ENCODE assay signal across 11 cellular contexts in genomic region chr18:8747440-8747937, GRCh38. TPM values are rescaled to one million over a fixed set of nuclear protein-coding genes. Genes with fewer than 3 reads are reported as not detected.
A peak's percentile ranks its signal among the peaks of the same experiment; 100 is the strongest.
DNase-seq lines count a peak whose midpoint lies in the region; ATAC-seq, FAIRE-seq and TF ChIP-seq lines count a peak whose summit lies in the region.
"Had no signal": no experiment of that assay in that cellular context is flagged by ENCODE, and none has a peak within 500 bp of the region (broad histone marks: within the 10 kb centered on the region; RNA-seq: fewer than 3 reads in every experiment).

No MANE protein-coding gene starts in this region.

- no peak overlapping the region for H3K9ac ChIP-seq in fibroblast of lung (ENCODE audit: insufficient read depth, low read length)

- H3K27ac ChIP-seq in RWPE2 (ENCODE audit: poor library complexity, severe bottlenecking) (peak overlapping the region; percentile 18), fibroblast of lung (ENCODE audit: insufficient read depth, low read length) (peak overlapping the region; percentile 36)

- H3K9me3 ChIP-seq in RWPE2 (ENCODE audit: severe bottlenecking) (no peaks in the 10 kb centered on the region), fibroblast of lung (ENCODE audit: control insufficient read depth, insufficient read depth, low read depth, low read length) (no peaks in the 10 kb centered on the region)

- H3K79me2 ChIP-seq in fibroblast of lung (ENCODE audit: control insufficient read depth, insufficient read depth, low read length), result peaks cover 35% of the 10 kb centered on the region

- peak overlapping the region; percentile 36 for H3K4me2 ChIP-seq in fibroblast of lung (ENCODE audit: extremely low read depth, insufficient read depth, low read length)

- H4K20me1 ChIP-seq in fibroblast of lung (ENCODE audit: control insufficient read depth, extremely low read depth, insufficient read depth, low read length), result no peaks in the 10 kb centered on the region

- H2AFZ ChIP-seq in fibroblast of lung (ENCODE audit: low read length), result no peak overlapping the region

- no peak for FAIRE-seq in D721Med (lab: Jason Lieb, UNC)

- H3K4me1 ChIP-seq in RWPE2 (ENCODE audit: insufficient read depth, poor library complexity, severe bottlenecking) (peaks cover 5% of the 10 kb centered on the region), fibroblast of lung (ENCODE audit: control insufficient read depth, extremely low read depth, insufficient read depth, low read length) (peaks cover 18% of the 10 kb centered on the region)

- no peak overlapping the region for H3K4me3 ChIP-seq in RWPE2 (ENCODE audit: severe bottlenecking)
- H3K4me3 ChIP-seq in fibroblast of lung (replicated peaks in 1 of 4; ENCODE audit: control extremely low read depth in 1 of 4, insufficient read depth in 1 of 4, low read depth in 3 of 4, low read length in 4 of 4), result no peak overlapping the region
- H3K4me3 ChIP-seq: lung had no signal

- H3K27me3 ChIP-seq in RWPE2 (ENCODE audit: insufficient read depth, poor library complexity, severe bottlenecking) (no peaks in the 10 kb centered on the region), fibroblast of lung (ENCODE audit: control insufficient read depth, insufficient read depth, low read length) (no peaks in the 10 kb centered on the region)

- TF ChIP-seq CTCF in RWPE2 (IDR thresholded peaks at IDR 0.05; ENCODE audit: poor library complexity, severe bottlenecking), result no peak
- TF ChIP-seq CTCF in fibroblast of lung (conservative IDR thresholded peaks at IDR 0.05 in 1 of 2, IDR thresholded peaks at IDR 0.05 in 1 of 2; ENCODE audit: low read depth in 1 of 2, low read length in 2 of 2), result no peak
- TF ChIP-seq CTCF in D721Med (IDR thresholded peaks at IDR 0.05; ENCODE audit: insufficient read depth, missing control alignments), result no peak
- TF ChIP-seq CTCF in GM20000 (IDR thresholded peaks at IDR 0.05; ENCODE audit: extremely low read depth, missing control alignments), result no peak

- ATAC-seq in RWPE2 (ENCODE audit: low read depth) (peak; percentile 62), GM21786 (IDR thresholded peaks at IDR 0.05; ENCODE audit: unreplicated experiment) (no peak)

- H3K36me3 ChIP-seq in RWPE2 (ENCODE audit: low read depth) (peaks cover 3% of the 10 kb centered on the region), fibroblast of lung (ENCODE audit: control insufficient read depth, insufficient read depth, low read length) (peaks cover 11% of the 10 kb centered on the region)

- DNase-seq in EH (ENCODE audit: low read depth) (peak; percentile 100), RWPE2 (ENCODE audit: low spot score) (no peak), fibroblast of lung (ENCODE audit: low read depth in 2 of 2) (peak; percentile 89 to 96), renal cortical epithelial cell (ENCODE audit: low read depth) (peak; percentile 93), ureter (ENCODE audit: low spot score) (no peak), D721Med (ENCODE audit: insufficient read length, low spot score) (no peak), GM20000 (ENCODE audit: low spot score) (no peak)
- DNase-seq: DMS 273 treated with DMSO at 0.1 percent for 48 hours, SHP77 had no signal

RNA-seq across cellular contexts. Expression of gene MTCL1, which starts 42.1 kb away (rescaled TPM):
- total RNA-seq in fibroblast of lung, result 38.0 and 56.0 TPM in 2 replicates
- polyA plus RNA-seq in fibroblast of lung, result 31.0 and 35.0 TPM in 2 replicates
- 26.9 and 35.7 TPM in 2 replicates for polyA plus RNA-seq in fibroblast of lung (2012)
- 30.9 and 31.1 TPM in 2 replicates for polyA minus RNA-seq in fibroblast of lung (ENCODE audit: low replicate concordance)
- 35.6 and 107 TPM in 2 replicates for total RNA-seq in renal cortical epithelial cell
- 150 TPM for total RNA-seq in ureter

Comparison
In these comparisons a context has a peak if more than half of its experiments do, and no peak if none do; other contexts are left out.
1. DNase-seq: peak in EH (single experiment), fibroblast of lung (2 of 2) and renal cortical epithelial cell (single experiment); none in RWPE2 (single experiment), ureter (single experiment), D721Med (single experiment) and GM20000 (single experiment).